ENCODE assay signal across 8 cellular contexts in the genomic region with DNA sequence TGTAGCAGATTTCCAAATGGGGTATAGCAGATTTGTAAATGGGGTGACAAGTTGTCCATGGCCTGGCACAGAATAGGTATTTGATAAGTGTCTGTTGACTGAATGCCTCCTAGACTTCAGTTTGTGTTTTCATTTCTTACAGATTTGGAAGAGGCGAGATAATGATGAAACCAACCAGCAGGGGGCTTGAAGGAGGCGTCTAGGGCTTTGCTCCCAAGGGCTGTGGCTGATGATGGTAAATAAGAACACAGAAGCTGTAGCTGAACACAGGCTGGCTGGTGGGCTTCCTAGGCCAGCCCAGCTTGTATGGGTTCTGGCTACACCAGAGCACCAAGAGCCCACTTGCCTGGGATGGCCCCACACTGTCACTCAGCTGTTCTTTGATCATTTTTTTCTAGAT. TPM values are rescaled to one million over a fixed set of nuclear protein-coding genes. Genes with fewer than 3 reads are reported as not detected.
DNase-seq lines count a peak whose midpoint lies in the region; ATAC-seq and TF ChIP-seq lines count a peak whose summit lies in the region.

No MANE protein-coding gene starts in this region.

- H3K4me3 Mint-ChIP-seq in stimulated activated memory B cell treated with anti-CD40 and anti-IgM and Interleukin-4, amounts not matched to agents 10 μg/mL and 1 μg/mL and 100 μg/mL, for 72 hours, result peak overlapping the region; percentile 2

- no peak overlapping the region for H3K4me3 ChIP-seq in PC-3 (ENCODE audit: low read length)

- peak; percentile 48 for TF ChIP-seq CTCF in 22Rv1 (IDR thresholded peaks at IDR 0.05)
- peak; percentile 74 for TF ChIP-seq CTCF in PC-3 (conservative IDR thresholded peaks at IDR 0.05; ENCODE audit: low read depth, low read length)

- CTCF ChIA-PET in PC-3 (lab: Charles Lee), result interaction anchor here (0.6 to 0.8 kb wide), 3 partner anchors 11 to 56 kb away, joined by 3 to 4 read pairs (median 3); a partner anchor contains a TSS

- no peaks in the 10 kb centered on the region for H3K9me3 ChIP-seq in PC-3 (ENCODE audit: low read length)

- H3K27me3 ChIP-seq in PC-3 (ENCODE audit: low read length), result no peaks in the 10 kb centered on the region

- H3K79me2 ChIP-seq in PC-3 (ENCODE audit: low read length), result no peaks in the 10 kb centered on the region

- peaks cover 67% of the 10 kb centered on the region for H3K36me3 ChIP-seq in PC-3 (ENCODE audit: low read depth, low read length)

- ATAC-seq in PC-3 (peak; percentile 41), HG03378 (IDR thresholded peaks at IDR 0.05; ENCODE audit: unreplicated experiment) (no peak)
- peak; percentile 54 for ATAC-seq in stimulated activated memory B cell treated with anti-CD40 and anti-IgM and Interleukin-4, amounts not matched to agents 10 μg/mL and 1 μg/mL and 100 μg/mL, for 72 hours

- no peaks in the 10 kb centered on the region for H3K9me3 Mint-ChIP-seq in stimulated activated memory B cell treated with anti-CD40 and anti-IgM and Interleukin-4, amounts not matched to agents 10 μg/mL and 1 μg/mL and 100 μg/mL, for 72 hours

- peaks cover 64% of the 10 kb centered on the region for H3K36me3 Mint-ChIP-seq in stimulated activated memory B cell treated with anti-CD40 and anti-IgM and Interleukin-4, amounts not matched to agents 10 μg/mL and 1 μg/mL and 100 μg/mL, for 72 hours

- H3K27me3 Mint-ChIP-seq in stimulated activated memory B cell treated with anti-CD40 and anti-IgM and Interleukin-4, amounts not matched to agents 10 μg/mL and 1 μg/mL and 100 μg/mL, for 72 hours, result no peaks in the 10 kb centered on the region

- BruUV-seq in PC-3 (replicated peaks; lab: Mats Ljungman, UMichigan), result no TSS peak

- intact Hi-C loops in PC-3 (cut with micrococcal nuclease), result loop anchor here (10.0 kb wide), 1 partner anchor 166 kb away; no protein-coding TSS in a partner anchor

- H3K27ac ChIP-seq in 22Rv1 (no peak overlapping the region), PC-3 (ENCODE audit: low read length) (peak overlapping the region; percentile 82)

- no peak overlapping the region for H3K9ac ChIP-seq in PC-3 (ENCODE audit: low read length)

- peaks cover 26% of the 10 kb centered on the region for H3K4me1 Mint-ChIP-seq in stimulated activated memory B cell treated with anti-CD40 and anti-IgM and Interleukin-4, amounts not matched to agents 10 μg/mL and 1 μg/mL and 100 μg/mL, for 72 hours

- POLR2A ChIA-PET in PC-3 (lab: Charles Lee; ENCODE audit: unreplicated experiment), result no interaction called here

- H3K27ac Mint-ChIP-seq in stimulated activated memory B cell treated with anti-CD40 and anti-IgM and Interleukin-4, amounts not matched to agents 10 μg/mL and 1 μg/mL and 100 μg/mL, for 72 hours, result no peak overlapping the region

- H3K9me2 ChIP-seq in PC-3 (replicated peaks; ENCODE audit: low read length), result no peaks in the 10 kb centered on the region

- peaks cover 3% of the 10 kb centered on the region for H3F3A ChIP-seq in PC-3 (ENCODE audit: low read length, unreplicated experiment)

- H3K4me1 ChIP-seq in PC-3 (ENCODE audit: insufficient read depth, low read length), result peaks cover 27% of the 10 kb centered on the region

- no peak overlapping the region for H2AFZ ChIP-seq in PC-3 (ENCODE audit: low read length)

- DNase-seq in GM03348 (ENCODE audit: low spot score) (peak; percentile 81), PC-3 (peak; percentile 51), epidermal melanocyte (ENCODE audit: insufficient read length, low spot score) (peak; percentile 44), HK-2 (ENCODE audit: unreplicated experiment) (no peak)
- DNase-seq in effector CD4-positive, alpha-beta T cell, result no peak

- H3K4me2 ChIP-seq in PC-3 (ENCODE audit: low read length), result no peak overlapping the region; the same call in 1 of the 2 replicates

- H4K20me1 ChIP-seq in PC-3 (ENCODE audit: low read length), result no peaks in the 10 kb centered on the region; the same call in 1 of the 2 replicates

RNA-seq across cellular contexts. Expression of a gene that starts 19.4 kb away (rescaled TPM):
- not detected in 2 replicates for total RNA-seq in PC-3 (2014; rRNA removed)

RNA-seq across cellular contexts. Expression of a gene that starts 32.6 kb away (rescaled TPM):
- 179 and 278 TPM in 2 replicates for total RNA-seq in PC-3 (2014; rRNA removed)

RNA-seq across cellular contexts. Expression of a gene that starts 36.8 kb away (rescaled TPM):
- 26.6 and 27.6 TPM in 2 replicates for total RNA-seq in PC-3 (2014; rRNA removed)

RNA-seq across cellular contexts. Expression of a gene that starts 45.5 kb away (rescaled TPM):
- not detected in 2 replicates for total RNA-seq in PC-3 (2014; rRNA removed)

RNA-seq across cellular contexts. Expression of a gene that starts 46.1 kb away (rescaled TPM):
- total RNA-seq in PC-3 (2014; rRNA removed), result 3.9 and 4.9 TPM in 2 replicates

Comparison
In these comparisons a context has a peak if more than half of its experiments do, and no peak if none do; other contexts are left out.
1. DNase-seq: peak in GM03348 (single experiment), PC-3 (single experiment) and epidermal melanocyte (single experiment); none in HK-2 (single experiment) and effector CD4-positive, alpha-beta T cell (single experiment).